Comparison of ENCODE assay signal across 37 cellular contexts in genomic region chr2:204268458-204268857, GRCh38.
DNase-seq lines count a peak whose midpoint lies in the region; ATAC-seq, FAIRE-seq and TF ChIP-seq lines count a peak whose summit lies in the region.
"Had no signal": no experiment of that assay in that cellular context is flagged by ENCODE, and none has a peak within 500 bp of the region (broad histone marks: within the 10 kb centered on the region; RNA-seq: fewer than 3 reads in every experiment).

No MANE protein-coding gene starts in this region.

- no peaks in the 10 kb centered on the region for H3K9me3 ChIP-seq in K562 (replicated peaks; ENCODE audit: control insufficient read depth, insufficient read depth, low read depth, low read length)
- H3K9me3 ChIP-seq: Peyer's patch, uterus had no signal

- intact Hi-C loops in K562 (cut with micrococcal nuclease), result loop anchor here (10.0 kb wide), 1 partner anchor 596 kb away; no protein-coding TSS in a partner anchor
- intact Hi-C loops in activated CD8-positive, alpha-beta T cell treated with anti-CD3 and anti-CD28 coated beads for 36 hours (cut with micrococcal nuclease), result no loop called here

- in situ Hi-C loops in K562 (cut with MboI), result loop anchor here (25.0 kb wide), 1 partner anchor 1419 kb away; the partner anchor contains the start of gene NRP2

- H4K5ac ChIP-seq in mesendoderm (ENCODE audit: low read length), result no peak overlapping the region

- H3K27me3 ChIP-seq in K562 (ENCODE audit: control insufficient read depth in 2 of 2, insufficient read depth in 2 of 2, low read length in 2 of 2) (peaks cover 0 to 7% of the 10 kb centered on the region in 2 experiments; a peak in 2 of 5 replicates), mesendoderm (ENCODE audit: insufficient read depth, low read length, poor library complexity) (no peaks in the 10 kb centered on the region)
- H3K27me3 ChIP-seq: BLaER1, brain microvascular endothelial cell, foreskin keratinocyte, Peyer's patch, uterus had no signal

- BruUV-seq in K562 (replicated peaks; lab: Mats Ljungman, UMichigan), result no TSS peak

- DNase-seq in AG10803 (ENCODE audit: low read depth) (peak; percentile 1), K562 (ENCODE audit: extremely low read depth in 1 of 4, low spot score in 3 of 4) (no peak), mesendoderm (no peak), DMS53 treated with DMSO at 0.1 percent for 48 hours (lab: John Stamatoyannopoulos, UW; ENCODE audit: unreplicated experiment) (no peak)
- DNase-seq in activated CD8-positive, alpha-beta T cell treated with anti-CD3 and anti-CD28 coated beads for 36 hours, result no peak
- DNase-seq in activated T-cell treated with anti-CD3 and anti-CD28 coated beads, Interleukin-2, amount 50 U/mL, for 72 hours, result no peak
- DNase-seq: ACHN; activated CD4-positive, alpha-beta T cell treated with anti-CD3 and anti-CD28 coated beads for 36 hours; activated CD8-positive, alpha-beta T cell treated with anti-CD3 and anti-CD28 coated beads, Interleukin-2, amount 10 ng/mL, durations not matched to agents 7 days and 5 days; brain microvascular endothelial cell; cerebellar nuclear complex; COR-L47; head of caudate nucleus; KG1; left lung; mesenchymal stem cell; MM.1S; NCI-H2029 treated with DMSO at 0.1 percent for 48 hours; NCI-H2227 treated with DMSO at 0.1 percent for 48 hours; NCI-H526 treated with DMSO at 0.1 percent for 48 hours; Peyer's patch; right cardiac atrium; SHP77 treated with DMSO at 0.1 percent for 48 hours; stimulated activated CD8-positive, alpha-beta memory T cell treated with anti-CD3 and anti-CD28 coated beads, Interleukin-4, amount 100 ng/mL, for 48 hours; uterus had no signal

- TF ChIP-seq EP300 in K562 (IDR thresholded peaks at IDR 0.05; ENCODE audit: low read length), result no peak

- peak; percentile 39 to 59 for TF ChIP-seq RAD21 in K562 (CRISPR knock-in tag; conservative IDR thresholded peaks at IDR 0.05 in 1 of 2, IDR thresholded peaks at IDR 0.05 in 1 of 2)

- no peaks in the 10 kb centered on the region for H3K36me3 Mint-ChIP-seq in activated CD8-positive, alpha-beta T cell treated with anti-CD3 and anti-CD28 coated beads for 36 hours (ENCODE audit: low read depth)
- H3K36me3 Mint-ChIP-seq in activated T-cell treated with anti-CD3 and anti-CD28 coated beads, Interleukin-2, amount 50 U/mL, for 72 hours (ENCODE audit: insufficient read depth in 2 of 2), result no peaks in the 10 kb centered on the region
- H3K36me3 Mint-ChIP-seq: activated naive CD4-positive, alpha-beta T cell treated with anti-CD3 and anti-CD28 coated beads, Interleukin-2, amount 50 U/mL, for 72 hours had no signal

- H3K4me2 ChIP-seq in K562 (ENCODE audit: insufficient read depth, low read length), result no peak overlapping the region
- H3K4me2 ChIP-seq in mesendoderm (ENCODE audit: low read length), result no peak overlapping the region
- H3K4me2 ChIP-seq: BLaER1 had no signal

- H3K9ac ChIP-seq in K562 (ENCODE audit: insufficient read depth in 1 of 2, low read depth in 2 of 2, low read length in 2 of 2) (no peak overlapping the region), mesendoderm (ENCODE audit: low read length) (no peak overlapping the region)
- H3K9ac ChIP-seq: BLaER1, parathyroid adenoma had no signal

- H2AFZ ChIP-seq in K562 (ENCODE audit: low read depth, low read length), result no peak overlapping the region
- H2AFZ ChIP-seq: parathyroid adenoma had no signal

- FAIRE-seq in K562 (lab: Jason Lieb, UNC), result no peak
- FAIRE-seq: G401.6, islet of Langerhans had no signal

- no peaks in the 10 kb centered on the region for H4K20me1 ChIP-seq in K562 (replicated peaks; ENCODE audit: control insufficient read depth, insufficient read depth, low read length)
- H4K20me1 ChIP-seq: BLaER1 had no signal

- H2BK5ac ChIP-seq in mesendoderm (ENCODE audit: low read length), result no peak overlapping the region

- H3K56ac ChIP-seq in mesendoderm (ENCODE audit: low read length), result no peak overlapping the region

- no peak overlapping the region for H3K27ac ChIP-seq in K562 (ENCODE audit: extremely low read depth, low read depth, low read length)
- H3K27ac ChIP-seq in mesendoderm (ENCODE audit: low read depth, low read length), result no peak overlapping the region
- H3K27ac ChIP-seq: BLaER1, brain microvascular endothelial cell, epithelial cell of prostate, foreskin keratinocyte, left lung, parathyroid adenoma, Peyer's patch, uterus had no signal

- POLR2A ChIA-PET in K562 (lab: Yijun Ruan, JAX), result no interaction called here
- POLR2A ChIA-PET in activated CD8-positive, alpha-beta T cell treated with anti-CD3 and anti-CD28 coated beads for 36 hours (lab: Charles Lee), result no interaction called here

- H3K79me1 ChIP-seq in mesendoderm (ENCODE audit: low read length), result no peaks in the 10 kb centered on the region

- H3K27me3 Mint-ChIP-seq in activated CD8-positive, alpha-beta T cell treated with anti-CD3 and anti-CD28 coated beads for 36 hours, result peaks cover 23% of the 10 kb centered on the region
- H3K27me3 Mint-ChIP-seq in activated T-cell treated with anti-CD3 and anti-CD28 coated beads, Interleukin-2, amount 50 U/mL, for 72 hours (ENCODE audit: low read depth), result peaks cover 54% of the 10 kb centered on the region

- TF ChIP-seq CTCF in AG10803 (conservative IDR thresholded peaks at IDR 0.05; ENCODE audit: low read length) (peak; percentile 26), LNCAP (IDR thresholded peaks at IDR 0.05) (peak; percentile 35; the same call in 1 of the 2 replicates), K562 (IDR thresholded peaks at IDR 0.05 in 2 of 3, conservative IDR thresholded peaks at IDR 0.05 in 1 of 3; ENCODE audit: insufficient read depth in 2 of 3, low read depth in 1 of 3, low read length in 3 of 3) (peak; percentile 7 to 29 (median 26); a peak in 1 of 6 replicates)
- no peak for TF ChIP-seq CTCF in activated CD8-positive, alpha-beta T cell treated with anti-CD3 and anti-CD28 coated beads for 36 hours (IDR thresholded peaks at IDR 0.05)

- WGBS in K562 (ENCODE audit: insufficient coverage, low coverage, missing lambda C conversion rate), result 6% methylated on average over 4 of the region's 5 CpGs
- no CpG with 5 or more reads among the region's 5 CpGs for WGBS in mesendoderm (ENCODE audit: extremely low coverage, insufficient coverage, low lambda C conversion rate)

- peak overlapping the region; percentile 40 for H3K18ac ChIP-seq in mesendoderm (ENCODE audit: low read length)

- no peak overlapping the region for H3K27ac Mint-ChIP-seq in activated CD8-positive, alpha-beta T cell treated with anti-CD3 and anti-CD28 coated beads for 36 hours
- no peak overlapping the region for H3K27ac Mint-ChIP-seq in activated T-cell treated with anti-CD3 and anti-CD28 coated beads, Interleukin-2, amount 50 U/mL, for 72 hours
- H3K27ac Mint-ChIP-seq: activated CD4-positive, alpha-beta T cell treated with anti-CD3 and anti-CD28 coated beads for 36 hours; activated CD8-positive, alpha-beta T cell treated with anti-CD3 and anti-CD28 coated beads, Interleukin-2, amount 10 ng/mL, durations not matched to agents 7 days and 5 days; activated naive CD4-positive, alpha-beta T cell treated with anti-CD3 and anti-CD28 coated beads, Interleukin-2, amount 50 U/mL, for 72 hours; activated T-helper 2 cell treated with anti-CD3 and anti-CD28 coated beads, Interferon-gamma antibody, Interleukin-2, Interleukin-4, amounts not matched to agents 10 μg/mL and 5 μg/mL and 100 μg/mL, durations not matched to agents 14 hours and 24 hours and 36 hours; stimulated activated naive CD8-positive, alpha-beta T cell treated with anti-CD3 and anti-CD28 coated beads, Interleukin-15, Interleukin-2, amounts not matched to agents 100 ng/mL and 50 ng/mL, for 24 hours had no signal

- H3K4me1 Mint-ChIP-seq in activated CD8-positive, alpha-beta T cell treated with anti-CD3 and anti-CD28 coated beads for 36 hours (ENCODE audit: low read depth), result no peaks in the 10 kb centered on the region
- no peaks in the 10 kb centered on the region for H3K4me1 Mint-ChIP-seq in activated T-cell treated with anti-CD3 and anti-CD28 coated beads, Interleukin-2, amount 50 U/mL, for 72 hours (ENCODE audit: low read depth)
- H3K4me1 Mint-ChIP-seq: activated CD4-positive, alpha-beta T cell treated with anti-CD3 and anti-CD28 coated beads for 36 hours had no signal

- H4K8ac ChIP-seq in mesendoderm (ENCODE audit: low read depth, low read length), result no peak overlapping the region

- H3K4me3 Mint-ChIP-seq in activated CD8-positive, alpha-beta T cell treated with anti-CD3 and anti-CD28 coated beads for 36 hours, result no peak overlapping the region
- H3K4me3 Mint-ChIP-seq in activated T-cell treated with anti-CD3 and anti-CD28 coated beads, Interleukin-2, amount 50 U/mL, for 72 hours, result no peak overlapping the region
- H3K4me3 Mint-ChIP-seq: activated CD4-positive, alpha-beta T cell treated with anti-CD3 and anti-CD28 coated beads for 36 hours; activated CD8-positive, alpha-beta T cell treated with anti-CD3 and anti-CD28 coated beads, Interleukin-2, amount 10 ng/mL, durations not matched to agents 7 days and 5 days; neural crest cell; stimulated activated naive CD8-positive, alpha-beta T cell treated with anti-CD3 and anti-CD28 coated beads, Interleukin-15, Interleukin-2, amounts not matched to agents 100 ng/mL and 50 ng/mL, for 24 hours had no signal

- no peaks in the 10 kb centered on the region for H3K9me1 ChIP-seq in K562 (ENCODE audit: control insufficient read depth, insufficient read depth, low read length)

- H2BK15ac ChIP-seq in mesendoderm (replicated peaks; ENCODE audit: low read depth), result no peak overlapping the region

- no peaks in the 10 kb centered on the region for H3K79me2 ChIP-seq in K562 (ENCODE audit: control insufficient read depth, insufficient read depth, low read length)
- H3K79me2 ChIP-seq in mesendoderm (ENCODE audit: control insufficient read depth, insufficient read depth, low read length), result no peaks in the 10 kb centered on the region
- H3K79me2 ChIP-seq: parathyroid adenoma had no signal

- H2BK120ac ChIP-seq in mesendoderm (ENCODE audit: low read depth, low read length), result peak overlapping the region; percentile 73

- CTCF ChIA-PET in K562 (lab: Yijun Ruan, JAX; ENCODE audit: low intra/inter-chr PET ratio), result no interaction called here
- CTCF ChIA-PET in activated CD8-positive, alpha-beta T cell treated with anti-CD3 and anti-CD28 coated beads for 36 hours (lab: Charles Lee), result no interaction called here

- ATAC-seq in K562 (no peak), GM18858 (IDR thresholded peaks at IDR 0.05; ENCODE audit: unreplicated experiment) (no peak)
- no peak for ATAC-seq in activated CD8-positive, alpha-beta T cell treated with anti-CD3 and anti-CD28 coated beads for 36 hours
- no peak for ATAC-seq in activated T-cell treated with anti-CD3 and anti-CD28 coated beads, Interleukin-2, amount 50 U/mL, for 72 hours (replicated peaks in 1 of 2)
- ATAC-seq: activated CD4-positive, alpha-beta T cell treated with anti-CD3 and anti-CD28 coated beads for 36 hours; activated CD8-positive, alpha-beta T cell treated with anti-CD3 and anti-CD28 coated beads, Interleukin-2, amount 10 ng/mL, durations not matched to agents 7 days and 5 days; activated naive CD4-positive, alpha-beta T cell treated with anti-CD3 and anti-CD28 coated beads, Interleukin-2, amount 50 U/mL, for 72 hours; foreskin keratinocyte; left lung; right cardiac atrium had no signal

- H3K4me3 ChIP-seq in AG10803 (ENCODE audit: low read length) (no peak overlapping the region), K562 (no peak overlapping the region), mesendoderm (ENCODE audit: low read length) (no peak overlapping the region)
- H3K4me3 ChIP-seq: BLaER1, left lung, Peyer's patch, uterus had no signal

- TF ChIP-seq POLR2A in K562 (conservative IDR thresholded peaks at IDR 0.05), result no peak

- H3K36me3 ChIP-seq in K562 (ENCODE audit: control insufficient read depth, insufficient read depth, low read length), result no peaks in the 10 kb centered on the region
- H3K36me3 ChIP-seq in mesendoderm (ENCODE audit: control insufficient read depth, insufficient read depth, low read length), result no peaks in the 10 kb centered on the region
- H3K36me3 ChIP-seq: BLaER1, brain microvascular endothelial cell, left lung, Peyer's patch, uterus had no signal

- peak overlapping the region; percentile 37 for H3K4ac ChIP-seq in mesendoderm (ENCODE audit: low read depth, low read length)

- H3K23ac ChIP-seq in mesendoderm (ENCODE audit: low read length), result no peak overlapping the region

- no peak overlapping the region for H2AK5ac ChIP-seq in mesendoderm (ENCODE audit: low read length)

- peaks cover 7% of the 10 kb centered on the region for H3K9me3 Mint-ChIP-seq in activated CD8-positive, alpha-beta T cell treated with anti-CD3 and anti-CD28 coated beads for 36 hours
- peaks cover 0 to 8% of the 10 kb centered on the region in 2 donors for H3K9me3 Mint-ChIP-seq in activated T-cell treated with anti-CD3 and anti-CD28 coated beads, Interleukin-2, amount 50 U/mL, for 72 hours

- H3K4me1 ChIP-seq in K562 (replicated peaks in 1 of 2; ENCODE audit: control insufficient read depth in 2 of 2, insufficient read depth in 2 of 2, low read length in 2 of 2), result no peaks in the 10 kb centered on the region
- peaks cover 15% of the 10 kb centered on the region for H3K4me1 ChIP-seq in mesendoderm (ENCODE audit: control insufficient read depth, low read depth, low read length)
- H3K4me1 ChIP-seq: foreskin keratinocyte, parathyroid adenoma, Peyer's patch, uterus had no signal
